In genomic region chr20:3889489-3890409, GRCh38 we compare ENCODE assay signal across 8 cellular contexts. TPM values are rescaled to one million over a fixed set of nuclear protein-coding genes. Genes with fewer than 3 reads are reported as not detected.
DNase-seq lines count a peak whose midpoint lies in the region; ATAC-seq and TF ChIP-seq lines count a peak whose summit lies in the region.

No MANE protein-coding gene starts in this region.

- peaks cover 0 to under 1% (median 0%) of the 10 kb centered on the region in 5 experiments for H3K9me3 Mint-ChIP-seq in brain

- peaks cover 47% of the 10 kb centered on the region for H3K36me3 Mint-ChIP-seq in brain

- H3K4me3 ChIP-seq in SK-N-MC (peak overlapping the region; percentile 88), kidney epithelial cell (ENCODE audit: low read depth, low read length) (peak overlapping the region; percentile 98)

- ATAC-seq in Right ventricle myocardium inferior (peak; percentile 18), HG03135 (IDR thresholded peaks at IDR 0.05; ENCODE audit: unreplicated experiment) (peak; percentile 23)

- peaks cover 15% of the 10 kb centered on the region for H3K27me3 Mint-ChIP-seq in brain

- intact Hi-C loops in Right ventricle myocardium inferior (cut with DNase I) = loop anchor here (2.0 to 5.0 kb wide), 3 partner anchors 43 to 183 kb away; partner anchors contain the start of gene RNF24
- intact Hi-C loops in cardiac septum (cut with DNase I) = loop anchor here (2.0 to 5.0 kb wide), 3 partner anchors 48 to 198 kb away; partner anchors contain the start of gene RNF24

- H3K27me3 ChIP-seq in kidney epithelial cell (ENCODE audit: control insufficient read depth, insufficient read depth, low read length) = no peaks in the 10 kb centered on the region

- H3K27ac Mint-ChIP-seq in brain = peak overlapping the region; percentile 97 to 100 (median 99)

- H3K4me3 Mint-ChIP-seq in brain = peak overlapping the region; percentile 92 to 100 (median 99)

- DNase-seq in Right ventricle myocardium inferior (ENCODE audit: missing footprints) (no peak), cardiac septum (ENCODE audit: low spot score) (no peak), SK-N-MC (ENCODE audit: low read depth, low spot score) (no peak), kidney epithelial cell (ENCODE audit: low read depth) (no peak), GF-D8 (lab: John Stamatoyannopoulos, UW) (no peak)
- DNase-seq in stimulated activated CD4-positive, alpha-beta T cell treated with anti-CD3 and anti-CD28 coated beads, Interleukin-1b, Interleukin-23, amount 100 ng/mL, for 24 hours (ENCODE audit: low read depth in 4 of 4, low spot score in 1 of 4) = peak in 3 of 4 experiments; percentile 16 to 38 (median 21)

- H3K36me3 ChIP-seq in SK-N-MC (ENCODE audit: insufficient read depth, low read length) (peaks cover 30% of the 10 kb centered on the region), kidney epithelial cell (ENCODE audit: control insufficient read depth, insufficient read depth, low read length) (no peaks in the 10 kb centered on the region)

- peak overlapping the region; percentile 68 for H3K27ac ChIP-seq in SK-N-MC

- peaks cover 57% of the 10 kb centered on the region for H3K4me1 Mint-ChIP-seq in brain

- TF ChIP-seq CTCF in brain (conservative IDR thresholded peaks at IDR 0.05) (peak; percentile 11 to 38), kidney epithelial cell (IDR thresholded peaks at IDR 0.05; ENCODE audit: insufficient read depth, low read length, poor library complexity, severe bottlenecking) (no peak)

- no peaks in the 10 kb centered on the region for H3K9me3 ChIP-seq in SK-N-MC (ENCODE audit: low read depth, low read length)

- H3K9ac ChIP-seq in SK-N-MC (ENCODE audit: insufficient read length) = peak overlapping the region; percentile 83

RNA-seq across cellular contexts. Expression of gene PANK2, which starts 0.6 kb away (rescaled TPM):
- total RNA-seq in Right ventricle myocardium inferior (16.6 TPM), cardiac septum (21.5 TPM), kidney epithelial cell (29.9 and 40.8 TPM in 2 replicates)
- 27.7 TPM for polyA plus RNA-seq in brain (ENCODE audit: insufficient read depth, low read depth, low replicate concordance)

RNA-seq across cellular contexts. Expression of gene MAVS, which starts 43.1 kb away (rescaled TPM):
- total RNA-seq in Right ventricle myocardium inferior = 35.0 TPM
- 39.5 TPM for total RNA-seq in cardiac septum
- 20.6 TPM for polyA plus RNA-seq in brain (ENCODE audit: insufficient read depth, low read depth, low replicate concordance)
- 30.8 and 32.0 TPM in 2 replicates for total RNA-seq in kidney epithelial cell

Comparison
In these comparisons a context has a peak if more than half of its experiments do, and no peak if none do; other contexts are left out.
1. DNase-seq: peak in stimulated activated CD4-positive, alpha-beta T cell treated with anti-CD3 and anti-CD28 coated beads, Interleukin-1b, Interleukin-23, amount 100 ng/mL, for 24 hours (3 of 4); none in Right ventricle myocardium inferior (single experiment), cardiac septum (single experiment), SK-N-MC (single experiment), kidney epithelial cell (single experiment) and GF-D8 (single experiment).